8 cellular contexts compared by ENCODE assay signal in the genomic region with DNA sequence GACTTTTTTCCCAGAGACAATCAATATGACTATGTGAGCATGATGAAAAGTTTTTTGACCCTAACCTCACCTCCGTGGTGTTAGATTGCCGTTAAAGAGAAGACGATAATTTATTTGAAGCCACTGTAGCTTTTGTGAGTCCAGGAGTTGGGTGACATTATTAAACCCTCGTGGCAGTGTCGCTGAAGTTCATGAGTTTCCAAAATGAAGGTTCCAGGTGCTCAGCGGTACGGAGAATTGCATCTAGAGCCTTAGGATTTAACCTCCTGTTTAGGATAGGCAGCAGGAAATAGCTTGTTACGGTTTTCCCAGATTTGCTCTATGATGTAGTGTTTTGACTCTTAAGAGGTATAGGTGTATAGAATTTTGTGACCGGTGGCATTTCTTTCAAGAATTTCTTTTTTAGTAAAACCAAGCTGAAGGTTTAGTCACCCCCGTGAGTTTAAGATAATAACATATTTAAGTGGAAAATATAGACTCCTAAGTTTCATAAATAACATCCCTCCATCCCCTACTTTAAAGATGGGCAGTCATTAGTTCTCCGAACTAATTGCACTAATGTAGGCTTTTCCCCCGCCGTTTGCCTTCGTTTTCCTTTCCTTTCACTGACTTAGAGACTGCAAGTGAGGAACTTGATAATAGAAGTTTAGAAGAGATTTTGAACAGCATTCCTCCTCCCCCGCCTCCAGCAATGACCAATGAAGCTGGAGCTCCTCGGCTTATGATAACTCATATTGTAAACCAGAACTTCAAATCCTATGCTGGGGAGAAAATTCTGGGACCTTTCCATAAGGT. TPM values are rescaled to one million over a fixed set of nuclear protein-coding genes. Genes with fewer than 3 reads are reported as not detected.
DNase-seq lines count a peak whose midpoint lies in the region; ATAC-seq and TF ChIP-seq lines count a peak whose summit lies in the region.

No MANE protein-coding gene starts in this region.

- CTCF ChIA-PET in AG04449 (lab: Yijun Ruan, JAX) (interaction anchor here (1.0 kb wide), 4 partner anchors 12 to 370 kb away, joined by 3 to 6 read pairs (median 4); no protein-coding TSS in a partner anchor), OCI-LY7 (lab: Charles Lee; ENCODE audit: unreplicated experiment) (no interaction called here)

- DNase-seq in AG04449 (ENCODE audit: low read depth, low spot score) (no peak), GM10266 (ENCODE audit: extremely low spot score) (peak; percentile 19), OCI-LY7 (ENCODE audit: low spot score) (peak; percentile 39), choroid plexus epithelial cell (ENCODE audit: low read depth) (peak; percentile 88), mucosa of descending colon (peak in 1 of 3 donors; percentile 38), NCI-H187 (lab: John Stamatoyannopoulos, UW) (no peak), iPS-NIHi7 (ENCODE audit: extremely low spot score) (no peak), D341Med (ENCODE audit: low spot score) (no peak)

- peak overlapping the region; percentile 92 for H3K27ac ChIP-seq in OCI-LY7 (ENCODE audit: low read depth, low read length, poor library complexity, severe bottlenecking)

- no peak for TF ChIP-seq CTCF in AG04449 (IDR thresholded peaks at IDR 0.05; ENCODE audit: insufficient read depth, low read length, missing control alignments)
- TF ChIP-seq CTCF in GM10266 (IDR thresholded peaks at IDR 0.05; ENCODE audit: control insufficient read depth, insufficient read depth, low read depth, missing control alignments) = no peak
- TF ChIP-seq CTCF in OCI-LY7 (conservative IDR thresholded peaks at IDR 0.05; ENCODE audit: low read length) = no peak
- TF ChIP-seq CTCF in choroid plexus epithelial cell (conservative IDR thresholded peaks at IDR 0.05; ENCODE audit: low read depth, low read length) = no peak
- no peak for TF ChIP-seq CTCF in mucosa of descending colon (IDR thresholded peaks at IDR 0.05)

- POLR2A ChIA-PET in AG04449 (lab: Yijun Ruan, JAX) = no interaction called here
- POLR2A ChIA-PET in OCI-LY7 (lab: Charles Lee) = interaction anchor here (0.6 to 1.9 kb wide), 8 partner anchors 10 to 353 kb away, joined by 3 to 11 read pairs (median 4); a partner anchor contains a TSS

- peak overlapping the region; percentile 84 for H3K4me2 ChIP-seq in OCI-LY7 (ENCODE audit: low read length)

- peaks cover 66% of the 10 kb centered on the region for H4K20me1 ChIP-seq in OCI-LY7 (ENCODE audit: insufficient read depth, low read length)

- peak overlapping the region; percentile 89 for H3K4me3 ChIP-seq in AG04449 (ENCODE audit: low read depth, low read length)
- peak overlapping the region; percentile 100 for H3K4me3 ChIP-seq in OCI-LY7 (ENCODE audit: low read depth, low read length, poor library complexity, severe bottlenecking)
- peak overlapping the region; percentile 90 for H3K4me3 ChIP-seq in choroid plexus epithelial cell (ENCODE audit: low read depth, low read length)
- peak overlapping the region; percentile 48 for H3K4me3 ChIP-seq in mucosa of descending colon

- peaks cover 98% of the 10 kb centered on the region for H3K79me2 ChIP-seq in OCI-LY7 (ENCODE audit: insufficient read depth, low read depth, low read length)

- H2AFZ ChIP-seq in OCI-LY7 (ENCODE audit: low read length) = no peak overlapping the region

- H3K4me1 ChIP-seq in OCI-LY7 (ENCODE audit: insufficient read depth, low read length, poor library complexity, severe bottlenecking) = peaks cover 42% of the 10 kb centered on the region
- H3K4me1 ChIP-seq in mucosa of descending colon (ENCODE audit: low read depth) = peaks cover 3% of the 10 kb centered on the region

- intact Hi-C loops in OCI-LY7 (cut with micrococcal nuclease; ENCODE audit: unreplicated experiment) = no loop called here
- intact Hi-C loops in mucosa of descending colon (cut with DNase I, micrococcal nuclease) = no loop called here

- no peak for ATAC-seq in mucosa of descending colon

- BruUV-seq in OCI-LY7 (replicated peaks; lab: Mats Ljungman, UMichigan) = TSS peak; percentile 49

- H3K36me3 ChIP-seq in OCI-LY7 (ENCODE audit: insufficient read depth, low read length) (peaks cover 70% of the 10 kb centered on the region), mucosa of descending colon (ENCODE audit: low read depth) (no peaks in the 10 kb centered on the region)

- no peaks in the 10 kb centered on the region for H3K9me2 ChIP-seq in OCI-LY7 (ENCODE audit: insufficient read depth, low read length)

- H3K9me3 ChIP-seq in OCI-LY7 (ENCODE audit: low read length) (no peaks in the 10 kb centered on the region), mucosa of descending colon (no peaks in the 10 kb centered on the region)

RNA-seq across cellular contexts. Expression of a gene that starts 2.0 kb away (rescaled TPM):
- 316 and 348 TPM in 2 replicates for total RNA-seq in OCI-LY7 (2014; rRNA removed; shearing (Covaris generic))
- total RNA-seq in OCI-LY7 (2022) (352 and 382 TPM in 2 replicates), mucosa of descending colon (10 to 100 TPM; 36.3 to 54.1 (median 36.8) TPM)

RNA-seq across cellular contexts. Expression of a gene that starts 2.5 kb away (rescaled TPM):
- total RNA-seq in OCI-LY7 (2014; rRNA removed; shearing (Covaris generic)) = 33.5 and 37.3 TPM in 2 replicates
- total RNA-seq in OCI-LY7 (2022) (48.9 and 49.5 TPM in 2 replicates), mucosa of descending colon (10 to 100 TPM; 13.2 to 18.3 (median 16.2) TPM)

RNA-seq across cellular contexts. Expression of a gene that starts 48.1 kb away (rescaled TPM):
- total RNA-seq in OCI-LY7 (2014; rRNA removed; shearing (Covaris generic)) = 26.1 and 28.7 TPM in 2 replicates
- 46.9 and 60.0 TPM in 2 replicates for total RNA-seq in OCI-LY7 (2022)
- total RNA-seq in mucosa of descending colon = 1 to 10 TPM; 5.3 to 7.2 (median 6.0) TPM

Comparison
In these comparisons a context has a peak if more than half of its experiments do, and no peak if none do; other contexts are left out.
1. DNase-seq: peak in GM10266 (single experiment), OCI-LY7 (single experiment) and choroid plexus epithelial cell (single experiment); none in AG04449 (single experiment), NCI-H187 (0 of 2), iPS-NIHi7 (single experiment) and D341Med (single experiment).
2. H3K4me3 ChIP-seq: peak in every context shown above with its lines; median percentile 100 in OCI-LY7; 90 in choroid plexus epithelial cell; 89 in AG04449; 48 in mucosa of descending colon.
3. RNA of a gene that starts 2.0 kb away (total RNA-seq): 316 to 382 TPM in OCI-LY7; 36.3 to 54.1 TPM in mucosa of descending colon; every median in the first group is over 4 times any median in the second.